Comparison of ENCODE assay signal across 11 cellular contexts in genomic region chr7:93031795-93032194, GRCh38.
"Had no signal": no experiment of that assay in that cellular context is flagged by ENCODE, and none has a peak within 500 bp of the region (broad histone marks: within the 10 kb centered on the region; RNA-seq: fewer than 3 reads in every experiment).

No MANE protein-coding gene starts in this region.

- H3K4me2 ChIP-seq: GM23338 had no signal

- H3K9ac ChIP-seq: GM23248 had no signal

- H3K4me3 Mint-ChIP-seq: GM23338, H9 had no signal

- H3K4me1 Mint-ChIP-seq: GM23338, H9 had no signal

- FAIRE-seq: H1, H54 had no signal

- H3K36me3 ChIP-seq: HAP-1 had no signal

- H3K4me1 ChIP-seq: HAP-1 had no signal

- H3K4me3 ChIP-seq: GM23248, GM23338, HAP-1 had no signal

- ATAC-seq: GM23338, HCT116 had no signal

- H3K9me3 ChIP-seq: HAP-1 had no signal

- H3K27ac Mint-ChIP-seq: GM23338, H9 had no signal

- DNase-seq: GM23248, GOT3, H7, H9, HCEC 1CT, HFFc6 had no signal

- H2AFZ ChIP-seq: GM23248, GM23338 had no signal

- H3K27ac ChIP-seq: GM23248 had no signal
